2 cellular contexts compared by ENCODE assay signal in the genomic region with DNA sequence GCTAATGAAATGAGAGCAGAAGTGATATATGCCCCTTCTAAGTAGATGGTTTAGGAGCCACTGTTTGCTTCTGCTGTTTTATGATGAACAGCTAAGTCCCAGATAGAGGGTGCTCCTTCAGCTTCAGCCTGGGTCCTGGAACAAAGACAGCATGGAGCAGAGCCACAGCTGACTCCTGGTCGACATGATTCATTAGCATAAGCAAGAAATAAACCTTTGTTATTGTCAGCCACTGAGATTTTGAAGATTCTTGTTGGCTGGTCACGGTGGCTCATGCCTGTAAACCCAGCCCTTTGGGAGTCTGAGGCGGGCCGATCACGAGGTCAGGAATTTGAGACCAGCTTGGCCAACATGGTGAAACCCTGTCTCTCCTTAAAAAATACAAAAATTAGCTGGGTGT.
TF ChIP-seq lines count a peak whose summit lies in the region.

No MANE protein-coding gene starts in this region.

TF ChIP-seq in IMR-90, 13 proteins besides CTCF, POLR2A, EP300 and RAD21 (continued from another document):
- TF ChIP-seq, protein P1, sequence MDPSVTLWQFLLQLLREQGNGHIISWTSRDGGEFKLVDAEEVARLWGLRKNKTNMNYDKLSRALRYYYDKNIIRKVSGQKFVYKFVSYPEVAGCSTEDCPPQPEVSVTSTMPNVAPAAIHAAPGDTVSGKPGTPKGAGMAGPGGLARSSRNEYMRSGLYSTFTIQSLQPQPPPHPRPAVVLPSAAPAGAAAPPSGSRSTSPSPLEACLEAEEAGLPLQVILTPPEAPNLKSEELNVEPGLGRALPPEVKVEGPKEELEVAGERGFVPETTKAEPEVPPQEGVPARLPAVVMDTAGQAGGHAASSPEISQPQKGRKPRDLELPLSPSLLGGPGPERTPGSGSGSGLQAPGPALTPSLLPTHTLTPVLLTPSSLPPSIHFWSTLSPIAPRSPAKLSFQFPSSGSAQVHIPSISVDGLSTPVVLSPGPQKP (IDR thresholded peaks at IDR 0.05; ENCODE audit: borderline replicate concordance, low read depth, low read length) = no peak
- TF ChIP-seq RCOR1 (IDR thresholded peaks at IDR 0.05; ENCODE audit: insufficient replicate concordance, low read length) = no peak
- no peak for TF ChIP-seq NFE2L2 (IDR thresholded peaks at IDR 0.05; ENCODE audit: low read depth, low read length)
- no peak for TF ChIP-seq MAFK (IDR thresholded peaks at IDR 0.05; ENCODE audit: low read depth, low read length)
- TF ChIP-seq MXI1 (IDR thresholded peaks at IDR 0.05; ENCODE audit: borderline replicate concordance, low read depth, low read length) = no peak
- TF ChIP-seq MAZ (IDR thresholded peaks at IDR 0.05; ENCODE audit: borderline replicate concordance, low read depth, low read length) = no peak
- no peak for TF ChIP-seq SMC3 (IDR thresholded peaks at IDR 0.05; ENCODE audit: low read depth, low read length)
- no peak for TF ChIP-seq CEBPB (IDR thresholded peaks at IDR 0.05; ENCODE audit: low read depth, low read length)
- TF ChIP-seq, protein P2, sequence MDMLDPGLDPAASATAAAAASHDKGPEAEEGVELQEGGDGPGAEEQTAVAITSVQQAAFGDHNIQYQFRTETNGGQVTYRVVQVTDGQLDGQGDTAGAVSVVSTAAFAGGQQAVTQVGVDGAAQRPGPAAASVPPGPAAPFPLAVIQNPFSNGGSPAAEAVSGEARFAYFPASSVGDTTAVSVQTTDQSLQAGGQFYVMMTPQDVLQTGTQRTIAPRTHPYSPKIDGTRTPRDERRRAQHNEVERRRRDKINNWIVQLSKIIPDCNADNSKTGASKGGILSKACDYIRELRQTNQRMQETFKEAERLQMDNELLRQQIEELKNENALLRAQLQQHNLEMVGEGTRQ (IDR thresholded peaks at IDR 0.05; ENCODE audit: low read depth, low read length) = no peak
- TF ChIP-seq BHLHE40 (IDR thresholded peaks at IDR 0.05; ENCODE audit: low read depth, low read length) = no peak
- no peak for TF ChIP-seq RFX5 (IDR thresholded peaks at IDR 0.05; ENCODE audit: low read depth, low read length)

TF ChIP-seq in WTC11, 78 proteins besides CTCF, POLR2A, EP300 and RAD21 (continued from another document):
- TF ChIP-seq ZNF317 (CRISPR knock-in tag; IDR thresholded peaks at IDR 0.05; ENCODE audit: borderline replicate concordance, low read depth) = no peak
- TF ChIP-seq ZNF232 (CRISPR knock-in tag; IDR thresholded peaks at IDR 0.05) = no peak
- TF ChIP-seq, protein P2 (CRISPR knock-in tag; IDR thresholded peaks at IDR 0.05) = no peak
- TF ChIP-seq, protein P3, sequence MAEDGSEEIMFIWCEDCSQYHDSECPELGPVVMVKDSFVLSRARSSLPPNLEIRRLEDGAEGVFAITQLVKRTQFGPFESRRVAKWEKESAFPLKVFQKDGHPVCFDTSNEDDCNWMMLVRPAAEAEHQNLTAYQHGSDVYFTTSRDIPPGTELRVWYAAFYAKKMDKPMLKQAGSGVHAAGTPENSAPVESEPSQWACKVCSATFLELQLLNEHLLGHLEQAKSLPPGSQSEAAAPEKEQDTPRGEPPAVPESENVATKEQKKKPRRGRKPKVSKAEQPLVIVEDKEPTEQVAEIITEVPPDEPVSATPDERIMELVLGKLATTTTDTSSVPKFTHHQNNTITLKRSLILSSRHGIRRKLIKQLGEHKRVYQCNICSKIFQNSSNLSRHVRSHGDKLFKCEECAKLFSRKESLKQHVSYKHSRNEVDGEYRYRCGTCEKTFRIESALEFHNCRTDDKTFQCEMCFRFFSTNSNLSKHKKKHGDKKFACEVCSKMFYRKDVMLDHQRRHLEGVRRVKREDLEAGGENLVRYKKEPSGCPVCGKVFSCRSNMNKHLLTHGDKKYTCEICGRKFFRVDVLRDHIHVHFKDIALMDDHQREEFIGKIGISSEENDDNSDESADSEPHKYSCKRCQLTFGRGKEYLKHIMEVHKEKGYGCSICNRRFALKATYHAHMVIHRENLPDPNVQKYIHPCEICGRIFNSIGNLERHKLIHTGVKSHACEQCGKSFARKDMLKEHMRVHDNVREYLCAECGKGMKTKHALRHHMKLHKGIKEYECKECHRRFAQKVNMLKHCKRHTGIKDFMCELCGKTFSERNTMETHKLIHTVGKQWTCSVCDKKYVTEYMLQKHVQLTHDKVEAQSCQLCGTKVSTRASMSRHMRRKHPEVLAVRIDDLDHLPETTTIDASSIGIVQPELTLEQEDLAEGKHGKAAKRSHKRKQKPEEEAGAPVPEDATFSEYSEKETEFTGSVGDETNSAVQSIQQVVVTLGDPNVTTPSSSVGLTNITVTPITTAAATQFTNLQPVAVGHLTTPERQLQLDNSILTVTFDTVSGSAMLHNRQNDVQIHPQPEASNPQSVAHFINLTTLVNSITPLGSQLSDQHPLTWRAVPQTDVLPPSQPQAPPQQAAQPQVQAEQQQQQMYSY (CRISPR knock-in tag; IDR thresholded peaks at IDR 0.05) = no peak
- TF ChIP-seq, protein P4, sequence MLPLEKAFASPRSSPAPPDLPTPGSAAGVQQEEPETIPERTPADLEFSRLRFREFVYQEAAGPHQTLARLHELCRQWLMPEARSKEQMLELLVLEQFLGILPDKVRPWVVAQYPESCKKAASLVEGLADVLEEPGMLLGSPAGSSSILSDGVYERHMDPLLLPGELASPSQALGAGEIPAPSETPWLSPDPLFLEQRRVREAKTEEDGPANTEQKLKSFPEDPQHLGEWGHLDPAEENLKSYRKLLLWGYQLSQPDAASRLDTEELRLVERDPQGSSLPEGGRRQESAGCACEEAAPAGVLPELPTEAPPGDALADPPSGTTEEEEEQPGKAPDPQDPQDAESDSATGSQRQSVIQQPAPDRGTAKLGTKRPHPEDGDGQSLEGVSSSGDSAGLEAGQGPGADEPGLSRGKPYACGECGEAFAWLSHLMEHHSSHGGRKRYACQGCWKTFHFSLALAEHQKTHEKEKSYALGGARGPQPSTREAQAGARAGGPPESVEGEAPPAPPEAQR (CRISPR knock-in tag; IDR thresholded peaks at IDR 0.05) = no peak
- TF ChIP-seq MYBL2 (CRISPR knock-in tag; IDR thresholded peaks at IDR 0.05) = no peak
- TF ChIP-seq SMAD3 (CRISPR knock-in tag; IDR thresholded peaks at IDR 0.05; ENCODE audit: borderline replicate concordance) = no peak
- TF ChIP-seq, protein P5, sequence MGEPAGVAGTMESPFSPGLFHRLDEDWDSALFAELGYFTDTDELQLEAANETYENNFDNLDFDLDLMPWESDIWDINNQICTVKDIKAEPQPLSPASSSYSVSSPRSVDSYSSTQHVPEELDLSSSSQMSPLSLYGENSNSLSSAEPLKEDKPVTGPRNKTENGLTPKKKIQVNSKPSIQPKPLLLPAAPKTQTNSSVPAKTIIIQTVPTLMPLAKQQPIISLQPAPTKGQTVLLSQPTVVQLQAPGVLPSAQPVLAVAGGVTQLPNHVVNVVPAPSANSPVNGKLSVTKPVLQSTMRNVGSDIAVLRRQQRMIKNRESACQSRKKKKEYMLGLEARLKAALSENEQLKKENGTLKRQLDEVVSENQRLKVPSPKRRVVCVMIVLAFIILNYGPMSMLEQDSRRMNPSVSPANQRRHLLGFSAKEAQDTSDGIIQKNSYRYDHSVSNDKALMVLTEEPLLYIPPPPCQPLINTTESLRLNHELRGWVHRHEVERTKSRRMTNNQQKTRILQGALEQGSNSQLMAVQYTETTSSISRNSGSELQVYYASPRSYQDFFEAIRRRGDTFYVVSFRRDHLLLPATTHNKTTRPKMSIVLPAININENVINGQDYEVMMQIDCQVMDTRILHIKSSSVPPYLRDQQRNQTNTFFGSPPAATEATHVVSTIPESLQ (CRISPR knock-in tag; IDR thresholded peaks at IDR 0.05) = no peak
- TF ChIP-seq ZNF671 (CRISPR knock-in tag; IDR thresholded peaks at IDR 0.05) = no peak
- TF ChIP-seq, protein P6, sequence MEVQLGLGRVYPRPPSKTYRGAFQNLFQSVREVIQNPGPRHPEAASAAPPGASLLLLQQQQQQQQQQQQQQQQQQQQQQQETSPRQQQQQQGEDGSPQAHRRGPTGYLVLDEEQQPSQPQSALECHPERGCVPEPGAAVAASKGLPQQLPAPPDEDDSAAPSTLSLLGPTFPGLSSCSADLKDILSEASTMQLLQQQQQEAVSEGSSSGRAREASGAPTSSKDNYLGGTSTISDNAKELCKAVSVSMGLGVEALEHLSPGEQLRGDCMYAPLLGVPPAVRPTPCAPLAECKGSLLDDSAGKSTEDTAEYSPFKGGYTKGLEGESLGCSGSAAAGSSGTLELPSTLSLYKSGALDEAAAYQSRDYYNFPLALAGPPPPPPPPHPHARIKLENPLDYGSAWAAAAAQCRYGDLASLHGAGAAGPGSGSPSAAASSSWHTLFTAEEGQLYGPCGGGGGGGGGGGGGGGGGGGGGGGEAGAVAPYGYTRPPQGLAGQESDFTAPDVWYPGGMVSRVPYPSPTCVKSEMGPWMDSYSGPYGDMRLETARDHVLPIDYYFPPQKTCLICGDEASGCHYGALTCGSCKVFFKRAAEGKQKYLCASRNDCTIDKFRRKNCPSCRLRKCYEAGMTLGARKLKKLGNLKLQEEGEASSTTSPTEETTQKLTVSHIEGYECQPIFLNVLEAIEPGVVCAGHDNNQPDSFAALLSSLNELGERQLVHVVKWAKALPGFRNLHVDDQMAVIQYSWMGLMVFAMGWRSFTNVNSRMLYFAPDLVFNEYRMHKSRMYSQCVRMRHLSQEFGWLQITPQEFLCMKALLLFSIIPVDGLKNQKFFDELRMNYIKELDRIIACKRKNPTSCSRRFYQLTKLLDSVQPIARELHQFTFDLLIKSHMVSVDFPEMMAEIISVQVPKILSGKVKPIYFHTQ (CRISPR knock-in tag; IDR thresholded peaks at IDR 0.05) = no peak
- TF ChIP-seq, protein P7, sequence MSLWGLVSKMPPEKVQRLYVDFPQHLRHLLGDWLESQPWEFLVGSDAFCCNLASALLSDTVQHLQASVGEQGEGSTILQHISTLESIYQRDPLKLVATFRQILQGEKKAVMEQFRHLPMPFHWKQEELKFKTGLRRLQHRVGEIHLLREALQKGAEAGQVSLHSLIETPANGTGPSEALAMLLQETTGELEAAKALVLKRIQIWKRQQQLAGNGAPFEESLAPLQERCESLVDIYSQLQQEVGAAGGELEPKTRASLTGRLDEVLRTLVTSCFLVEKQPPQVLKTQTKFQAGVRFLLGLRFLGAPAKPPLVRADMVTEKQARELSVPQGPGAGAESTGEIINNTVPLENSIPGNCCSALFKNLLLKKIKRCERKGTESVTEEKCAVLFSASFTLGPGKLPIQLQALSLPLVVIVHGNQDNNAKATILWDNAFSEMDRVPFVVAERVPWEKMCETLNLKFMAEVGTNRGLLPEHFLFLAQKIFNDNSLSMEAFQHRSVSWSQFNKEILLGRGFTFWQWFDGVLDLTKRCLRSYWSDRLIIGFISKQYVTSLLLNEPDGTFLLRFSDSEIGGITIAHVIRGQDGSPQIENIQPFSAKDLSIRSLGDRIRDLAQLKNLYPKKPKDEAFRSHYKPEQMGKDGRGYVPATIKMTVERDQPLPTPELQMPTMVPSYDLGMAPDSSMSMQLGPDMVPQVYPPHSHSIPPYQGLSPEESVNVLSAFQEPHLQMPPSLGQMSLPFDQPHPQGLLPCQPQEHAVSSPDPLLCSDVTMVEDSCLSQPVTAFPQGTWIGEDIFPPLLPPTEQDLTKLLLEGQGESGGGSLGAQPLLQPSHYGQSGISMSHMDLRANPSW (CRISPR knock-in tag; conservative IDR thresholded peaks at IDR 0.05; ENCODE audit: low read depth) = no peak
- no peak for TF ChIP-seq TP53 (CRISPR knock-in tag; IDR thresholded peaks at IDR 0.05)
- TF ChIP-seq, protein P8, sequence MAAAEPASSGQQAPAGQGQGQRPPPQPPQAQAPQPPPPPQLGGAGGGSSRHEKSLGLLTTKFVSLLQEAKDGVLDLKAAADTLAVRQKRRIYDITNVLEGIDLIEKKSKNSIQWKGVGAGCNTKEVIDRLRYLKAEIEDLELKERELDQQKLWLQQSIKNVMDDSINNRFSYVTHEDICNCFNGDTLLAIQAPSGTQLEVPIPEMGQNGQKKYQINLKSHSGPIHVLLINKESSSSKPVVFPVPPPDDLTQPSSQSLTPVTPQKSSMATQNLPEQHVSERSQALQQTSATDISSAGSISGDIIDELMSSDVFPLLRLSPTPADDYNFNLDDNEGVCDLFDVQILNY (CRISPR knock-in tag; IDR thresholded peaks at IDR 0.05) = no peak
- TF ChIP-seq, protein P9, sequence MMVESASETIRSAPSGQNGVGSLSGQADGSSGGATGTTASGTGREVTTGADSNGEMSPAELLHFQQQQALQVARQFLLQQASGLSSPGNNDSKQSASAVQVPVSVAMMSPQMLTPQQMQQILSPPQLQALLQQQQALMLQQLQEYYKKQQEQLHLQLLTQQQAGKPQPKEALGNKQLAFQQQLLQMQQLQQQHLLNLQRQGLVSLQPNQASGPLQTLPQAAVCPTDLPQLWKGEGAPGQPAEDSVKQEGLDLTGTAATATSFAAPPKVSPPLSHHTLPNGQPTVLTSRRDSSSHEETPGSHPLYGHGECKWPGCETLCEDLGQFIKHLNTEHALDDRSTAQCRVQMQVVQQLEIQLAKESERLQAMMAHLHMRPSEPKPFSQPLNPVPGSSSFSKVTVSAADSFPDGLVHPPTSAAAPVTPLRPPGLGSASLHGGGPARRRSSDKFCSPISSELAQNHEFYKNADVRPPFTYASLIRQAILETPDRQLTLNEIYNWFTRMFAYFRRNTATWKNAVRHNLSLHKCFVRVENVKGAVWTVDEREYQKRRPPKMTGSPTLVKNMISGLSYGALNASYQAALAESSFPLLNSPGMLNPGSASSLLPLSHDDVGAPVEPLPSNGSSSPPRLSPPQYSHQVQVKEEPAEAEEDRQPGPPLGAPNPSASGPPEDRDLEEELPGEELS (CRISPR knock-in tag; IDR thresholded peaks at IDR 0.05) = no peak
- TF ChIP-seq ZNF121 (CRISPR knock-in tag; IDR thresholded peaks at IDR 0.05) = no peak
- no peak for TF ChIP-seq RELA (CRISPR knock-in tag; IDR thresholded peaks at IDR 0.05; ENCODE audit: borderline replicate concordance)
TF ChIP-seq in WTC11: peak in this region for 0.
